In the genomic region with DNA sequence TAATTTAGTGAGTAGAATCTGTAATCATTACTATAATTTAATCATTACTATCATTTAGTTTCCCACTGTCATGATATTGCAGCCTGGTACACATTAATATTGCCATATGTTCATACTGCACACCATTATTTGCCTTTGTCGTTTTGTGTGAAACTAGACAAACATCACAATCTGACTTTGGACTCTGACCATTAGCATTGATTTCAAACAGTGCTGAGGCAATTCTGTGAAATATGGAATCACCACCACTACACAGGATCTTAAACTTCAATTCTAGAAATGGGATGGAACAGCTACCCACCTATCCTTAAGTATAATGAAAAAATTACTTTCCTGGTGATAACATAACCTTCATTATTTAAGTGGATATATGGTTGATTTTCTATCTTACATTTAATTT, we compare ENCODE assay signal across 1 cellular context.
A peak's percentile ranks its signal among the peaks of the same experiment; 100 is the strongest.
TF ChIP-seq lines count a peak whose summit lies in the region.

No MANE protein-coding gene starts in this region.

TF ChIP-seq in HepG2, 621 proteins besides CTCF, POLR2A, EP300 and RAD21 (continued from another document and continues in another):
- TF ChIP-seq, protein P1, sequence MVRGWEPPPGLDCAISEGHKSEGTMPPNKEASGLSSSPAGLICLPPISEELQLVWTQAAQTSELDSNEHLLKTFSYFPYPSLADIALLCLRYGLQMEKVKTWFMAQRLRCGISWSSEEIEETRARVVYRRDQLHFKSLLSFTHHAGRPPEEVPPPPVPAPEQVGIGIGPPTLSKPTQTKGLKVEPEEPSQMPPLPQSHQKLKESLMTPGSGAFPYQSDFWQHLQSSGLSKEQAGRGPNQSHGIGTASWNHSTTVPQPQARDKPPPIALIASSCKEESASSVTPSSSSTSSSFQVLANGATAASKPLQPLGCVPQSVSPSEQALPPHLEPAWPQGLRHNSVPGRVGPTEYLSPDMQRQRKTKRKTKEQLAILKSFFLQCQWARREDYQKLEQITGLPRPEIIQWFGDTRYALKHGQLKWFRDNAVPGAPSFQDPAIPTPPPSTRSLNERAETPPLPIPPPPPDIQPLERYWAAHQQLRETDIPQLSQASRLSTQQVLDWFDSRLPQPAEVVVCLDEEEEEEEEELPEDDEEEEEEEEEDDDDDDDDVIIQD (CRISPR knock-in tag; IDR thresholded peaks at IDR 0.05; ENCODE audit: low read depth) = peak; percentile 68; the same call in 1 of the 2 replicates
- no peak for TF ChIP-seq MLLT10 (CRISPR knock-in tag; IDR thresholded peaks at IDR 0.05)
- TF ChIP-seq, protein P2, sequence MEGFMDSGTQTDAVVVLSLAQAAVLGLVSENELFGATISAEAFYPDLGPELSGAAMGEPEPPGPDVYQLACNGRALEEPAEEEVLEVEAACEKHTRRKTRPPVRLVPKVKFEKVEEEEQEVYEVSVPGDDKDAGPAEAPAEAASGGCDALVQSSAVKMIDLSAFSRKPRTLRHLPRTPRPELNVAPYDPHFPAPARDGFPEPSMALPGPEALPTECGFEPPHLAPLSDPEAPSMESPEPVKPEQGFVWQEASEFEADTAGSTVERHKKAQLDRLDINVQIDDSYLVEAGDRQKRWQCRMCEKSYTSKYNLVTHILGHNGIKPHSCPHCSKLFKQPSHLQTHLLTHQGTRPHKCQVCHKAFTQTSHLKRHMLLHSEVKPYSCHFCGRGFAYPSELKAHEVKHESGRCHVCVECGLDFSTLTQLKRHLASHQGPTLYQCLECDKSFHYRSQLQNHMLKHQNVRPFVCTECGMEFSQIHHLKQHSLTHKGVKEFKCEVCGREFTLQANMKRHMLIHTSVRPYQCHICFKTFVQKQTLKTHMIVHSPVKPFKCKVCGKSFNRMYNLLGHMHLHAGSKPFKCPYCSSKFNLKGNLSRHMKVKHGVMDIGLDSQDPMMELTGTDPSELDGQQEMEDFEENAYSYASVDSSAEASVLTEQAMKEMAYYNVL (CRISPR knock-in tag; IDR thresholded peaks at IDR 0.05; ENCODE audit: borderline replicate concordance) = no peak
- TF ChIP-seq, protein P3, sequence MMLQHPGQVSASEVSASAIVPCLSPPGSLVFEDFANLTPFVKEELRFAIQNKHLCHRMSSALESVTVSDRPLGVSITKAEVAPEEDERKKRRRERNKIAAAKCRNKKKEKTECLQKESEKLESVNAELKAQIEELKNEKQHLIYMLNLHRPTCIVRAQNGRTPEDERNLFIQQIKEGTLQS (CRISPR knock-in tag; IDR thresholded peaks at IDR 0.05) = 0 out of 2 replicates have a peak, but pooled peaks have one; percentile 65
- TF ChIP-seq ZSCAN9 (CRISPR knock-in tag; IDR thresholded peaks at IDR 0.05; ENCODE audit: borderline replicate concordance) = 0 out of 2 replicates have a peak, but pooled peaks have one; percentile 27
- TF ChIP-seq CBX5 (CRISPR knock-in tag; IDR thresholded peaks at IDR 0.05; ENCODE audit: borderline replicate concordance) = no peak
- peak; percentile 45; the same call in 1 of the 2 replicates for TF ChIP-seq SOX13 (IDR thresholded peaks at IDR 0.05)
- peak in 1 of 2 experiments; percentile 89; a peak in 2 of 4 replicates for TF ChIP-seq SOX13 (CRISPR knock-in tag; conservative IDR thresholded peaks at IDR 0.05 in 1 of 2, IDR thresholded peaks at IDR 0.05 in 1 of 2)
- peak; percentile 73; the same call in 1 of the 2 replicates for TF ChIP-seq ZKSCAN8 (CRISPR knock-in tag; IDR thresholded peaks at IDR 0.05; ENCODE audit: borderline replicate concordance)
- TF ChIP-seq SMYD3 (CRISPR knock-in tag; IDR thresholded peaks at IDR 0.05) = no peak
- TF ChIP-seq, protein P4, sequence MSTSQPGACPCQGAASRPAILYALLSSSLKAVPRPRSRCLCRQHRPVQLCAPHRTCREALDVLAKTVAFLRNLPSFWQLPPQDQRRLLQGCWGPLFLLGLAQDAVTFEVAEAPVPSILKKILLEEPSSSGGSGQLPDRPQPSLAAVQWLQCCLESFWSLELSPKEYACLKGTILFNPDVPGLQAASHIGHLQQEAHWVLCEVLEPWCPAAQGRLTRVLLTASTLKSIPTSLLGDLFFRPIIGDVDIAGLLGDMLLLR (CRISPR knock-in tag; IDR thresholded peaks at IDR 0.05) = no peak
- TF ChIP-seq, protein P5, sequence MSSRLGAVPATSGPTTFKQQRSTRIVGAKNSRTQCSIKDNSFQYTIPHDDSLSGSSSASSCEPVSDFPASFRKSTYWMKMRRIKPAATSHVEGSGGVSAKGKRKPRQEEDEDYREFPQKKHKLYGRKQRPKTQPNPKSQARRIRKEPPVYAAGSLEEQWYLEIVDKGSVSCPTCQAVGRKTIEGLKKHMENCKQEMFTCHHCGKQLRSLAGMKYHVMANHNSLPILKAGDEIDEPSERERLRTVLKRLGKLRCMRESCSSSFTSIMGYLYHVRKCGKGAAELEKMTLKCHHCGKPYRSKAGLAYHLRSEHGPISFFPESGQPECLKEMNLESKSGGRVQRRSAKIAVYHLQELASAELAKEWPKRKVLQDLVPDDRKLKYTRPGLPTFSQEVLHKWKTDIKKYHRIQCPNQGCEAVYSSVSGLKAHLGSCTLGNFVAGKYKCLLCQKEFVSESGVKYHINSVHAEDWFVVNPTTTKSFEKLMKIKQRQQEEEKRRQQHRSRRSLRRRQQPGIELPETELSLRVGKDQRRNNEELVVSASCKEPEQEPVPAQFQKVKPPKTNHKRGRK (CRISPR knock-in tag; IDR thresholded peaks at IDR 0.05) = no peak
- no peak for TF ChIP-seq MEIS2 (CRISPR knock-in tag; IDR thresholded peaks at IDR 0.05)
- peak; percentile 28; the same call in 1 of the 2 replicates for TF ChIP-seq HOXA5 (CRISPR knock-in tag; IDR thresholded peaks at IDR 0.05)
- peak; percentile 80 for TF ChIP-seq ASH2L (IDR thresholded peaks at IDR 0.05; ENCODE audit: insufficient read length, low read depth, low read length)
- TF ChIP-seq RBAK (CRISPR knock-in tag; IDR thresholded peaks at IDR 0.05) = no peak
- TF ChIP-seq, protein P6, sequence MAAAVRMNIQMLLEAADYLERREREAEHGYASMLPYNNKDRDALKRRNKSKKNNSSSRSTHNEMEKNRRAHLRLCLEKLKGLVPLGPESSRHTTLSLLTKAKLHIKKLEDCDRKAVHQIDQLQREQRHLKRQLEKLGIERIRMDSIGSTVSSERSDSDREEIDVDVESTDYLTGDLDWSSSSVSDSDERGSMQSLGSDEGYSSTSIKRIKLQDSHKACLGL (CRISPR knock-in tag; IDR thresholded peaks at IDR 0.05) = no peak
- TF ChIP-seq, protein P7, sequence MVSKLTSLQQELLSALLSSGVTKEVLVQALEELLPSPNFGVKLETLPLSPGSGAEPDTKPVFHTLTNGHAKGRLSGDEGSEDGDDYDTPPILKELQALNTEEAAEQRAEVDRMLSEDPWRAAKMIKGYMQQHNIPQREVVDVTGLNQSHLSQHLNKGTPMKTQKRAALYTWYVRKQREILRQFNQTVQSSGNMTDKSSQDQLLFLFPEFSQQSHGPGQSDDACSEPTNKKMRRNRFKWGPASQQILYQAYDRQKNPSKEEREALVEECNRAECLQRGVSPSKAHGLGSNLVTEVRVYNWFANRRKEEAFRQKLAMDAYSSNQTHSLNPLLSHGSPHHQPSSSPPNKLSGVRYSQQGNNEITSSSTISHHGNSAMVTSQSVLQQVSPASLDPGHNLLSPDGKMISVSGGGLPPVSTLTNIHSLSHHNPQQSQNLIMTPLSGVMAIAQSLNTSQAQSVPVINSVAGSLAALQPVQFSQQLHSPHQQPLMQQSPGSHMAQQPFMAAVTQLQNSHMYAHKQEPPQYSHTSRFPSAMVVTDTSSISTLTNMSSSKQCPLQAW (CRISPR knock-in tag; IDR thresholded peaks at IDR 0.05) = no peak
- TF ChIP-seq ADNP (CRISPR knock-in tag; IDR thresholded peaks at IDR 0.05) = no peak
- TF ChIP-seq KDM4B (CRISPR knock-in tag; IDR thresholded peaks at IDR 0.05) = no peak; the same call in 1 of the 2 replicates
- no peak for TF ChIP-seq ZNF136 (CRISPR knock-in tag; IDR thresholded peaks at IDR 0.05; ENCODE audit: low read depth)
- peak; percentile 82 for TF ChIP-seq IRF2 (CRISPR knock-in tag; IDR thresholded peaks at IDR 0.05)
- TF ChIP-seq, protein P8, sequence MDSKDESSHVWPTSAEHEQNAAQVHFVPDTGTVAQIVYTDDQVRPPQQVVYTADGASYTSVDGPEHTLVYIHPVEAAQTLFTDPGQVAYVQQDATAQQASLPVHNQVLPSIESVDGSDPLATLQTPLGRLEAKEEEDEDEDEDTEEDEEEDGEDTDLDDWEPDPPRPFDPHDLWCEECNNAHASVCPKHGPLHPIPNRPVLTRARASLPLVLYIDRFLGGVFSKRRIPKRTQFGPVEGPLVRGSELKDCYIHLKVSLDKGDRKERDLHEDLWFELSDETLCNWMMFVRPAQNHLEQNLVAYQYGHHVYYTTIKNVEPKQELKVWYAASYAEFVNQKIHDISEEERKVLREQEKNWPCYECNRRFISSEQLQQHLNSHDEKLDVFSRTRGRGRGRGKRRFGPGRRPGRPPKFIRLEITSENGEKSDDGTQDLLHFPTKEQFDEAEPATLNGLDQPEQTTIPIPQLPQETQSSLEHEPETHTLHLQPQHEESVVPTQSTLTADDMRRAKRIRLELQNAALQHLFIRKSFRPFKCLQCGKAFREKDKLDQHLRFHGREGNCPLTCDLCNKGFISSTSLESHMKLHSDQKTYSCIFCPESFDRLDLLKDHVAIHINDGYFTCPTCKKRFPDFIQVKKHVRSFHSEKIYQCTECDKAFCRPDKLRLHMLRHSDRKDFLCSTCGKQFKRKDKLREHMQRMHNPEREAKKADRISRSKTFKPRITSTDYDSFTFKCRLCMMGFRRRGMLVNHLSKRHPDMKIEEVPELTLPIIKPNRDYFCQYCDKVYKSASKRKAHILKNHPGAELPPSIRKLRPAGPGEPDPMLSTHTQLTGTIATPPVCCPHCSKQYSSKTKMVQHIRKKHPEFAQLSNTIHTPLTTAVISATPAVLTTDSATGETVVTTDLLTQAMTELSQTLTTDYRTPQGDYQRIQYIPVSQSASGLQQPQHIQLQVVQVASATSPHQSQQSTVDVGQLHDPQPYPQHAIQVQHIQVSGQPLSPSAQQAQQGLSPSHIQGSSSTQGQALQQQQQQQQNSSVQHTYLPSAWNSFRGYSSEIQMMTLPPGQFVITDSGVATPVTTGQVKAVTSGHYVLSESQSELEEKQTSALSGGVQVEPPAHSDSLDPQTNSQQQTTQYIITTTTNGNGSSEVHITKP (CRISPR knock-in tag; IDR thresholded peaks at IDR 0.05; ENCODE audit: low read depth) = no peak
- 0 out of 2 replicates have a peak, but pooled peaks have one; percentile 34 for TF ChIP-seq YEATS2 (CRISPR knock-in tag; IDR thresholded peaks at IDR 0.05; ENCODE audit: borderline replicate concordance)
- TF ChIP-seq, protein P9, sequence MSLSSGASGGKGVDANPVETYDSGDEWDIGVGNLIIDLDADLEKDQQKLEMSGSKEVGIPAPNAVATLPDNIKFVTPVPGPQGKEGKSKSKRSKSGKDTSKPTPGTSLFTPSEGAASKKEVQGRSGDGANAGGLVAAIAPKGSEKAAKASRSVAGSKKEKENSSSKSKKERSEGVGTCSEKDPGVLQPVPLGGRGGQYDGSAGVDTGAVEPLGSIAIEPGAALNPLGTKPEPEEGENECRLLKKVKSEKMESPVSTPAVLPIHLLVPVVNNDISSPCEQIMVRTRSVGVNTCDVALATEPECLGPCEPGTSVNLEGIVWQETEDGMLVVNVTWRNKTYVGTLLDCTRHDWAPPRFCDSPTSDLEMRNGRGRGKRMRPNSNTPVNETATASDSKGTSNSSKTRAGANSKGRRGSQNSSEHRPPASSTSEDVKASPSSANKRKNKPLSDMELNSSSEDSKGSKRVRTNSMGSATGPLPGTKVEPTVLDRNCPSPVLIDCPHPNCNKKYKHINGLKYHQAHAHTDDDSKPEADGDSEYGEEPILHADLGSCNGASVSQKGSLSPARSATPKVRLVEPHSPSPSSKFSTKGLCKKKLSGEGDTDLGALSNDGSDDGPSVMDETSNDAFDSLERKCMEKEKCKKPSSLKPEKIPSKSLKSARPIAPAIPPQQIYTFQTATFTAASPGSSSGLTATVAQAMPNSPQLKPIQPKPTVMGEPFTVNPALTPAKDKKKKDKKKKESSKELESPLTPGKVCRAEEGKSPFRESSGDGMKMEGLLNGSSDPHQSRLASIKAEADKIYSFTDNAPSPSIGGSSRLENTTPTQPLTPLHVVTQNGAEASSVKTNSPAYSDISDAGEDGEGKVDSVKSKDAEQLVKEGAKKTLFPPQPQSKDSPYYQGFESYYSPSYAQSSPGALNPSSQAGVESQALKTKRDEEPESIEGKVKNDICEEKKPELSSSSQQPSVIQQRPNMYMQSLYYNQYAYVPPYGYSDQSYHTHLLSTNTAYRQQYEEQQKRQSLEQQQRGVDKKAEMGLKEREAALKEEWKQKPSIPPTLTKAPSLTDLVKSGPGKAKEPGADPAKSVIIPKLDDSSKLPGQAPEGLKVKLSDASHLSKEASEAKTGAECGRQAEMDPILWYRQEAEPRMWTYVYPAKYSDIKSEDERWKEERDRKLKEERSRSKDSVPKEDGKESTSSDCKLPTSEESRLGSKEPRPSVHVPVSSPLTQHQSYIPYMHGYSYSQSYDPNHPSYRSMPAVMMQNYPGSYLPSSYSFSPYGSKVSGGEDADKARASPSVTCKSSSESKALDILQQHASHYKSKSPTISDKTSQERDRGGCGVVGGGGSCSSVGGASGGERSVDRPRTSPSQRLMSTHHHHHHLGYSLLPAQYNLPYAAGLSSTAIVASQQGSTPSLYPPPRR (CRISPR knock-in tag; IDR thresholded peaks at IDR 0.05; ENCODE audit: borderline replicate concordance) = peak; percentile 81; the same call in 1 of the 2 replicates
- TF ChIP-seq HDAC1 (CRISPR knock-in tag; IDR thresholded peaks at IDR 0.05) = peak; percentile 50; the same call in 1 of the 2 replicates
- peak; percentile 84; the same call in 1 of the 2 replicates for TF ChIP-seq FOXJ3 (CRISPR knock-in tag; IDR thresholded peaks at IDR 0.05; ENCODE audit: borderline replicate concordance)
- no peak for TF ChIP-seq NR3C1 (CRISPR knock-in tag; IDR thresholded peaks at IDR 0.05)
- no peak for TF ChIP-seq THYN1 (CRISPR knock-in tag; IDR thresholded peaks at IDR 0.05; ENCODE audit: borderline replicate concordance, low read depth)
- TF ChIP-seq FOXC1 (CRISPR knock-in tag; IDR thresholded peaks at IDR 0.05; ENCODE audit: borderline replicate concordance) = no peak
- no peak for TF ChIP-seq ZNF24 (IDR thresholded peaks at IDR 0.05)
- no peak for TF ChIP-seq SP2 (CRISPR knock-in tag; IDR thresholded peaks at IDR 0.05)
- TF ChIP-seq ZSCAN29 (CRISPR knock-in tag; conservative IDR thresholded peaks at IDR 0.05) = no peak
- TF ChIP-seq ZBTB42 (CRISPR knock-in tag; IDR thresholded peaks at IDR 0.05) = no peak
